16 cellular contexts compared by ENCODE assay signal in genomic region chr20:34024733-34025351, GRCh38. TPM values are rescaled to one million over a fixed set of nuclear protein-coding genes. Genes with fewer than 3 reads are reported as not detected.
DNase-seq lines count a peak whose midpoint lies in the region; ATAC-seq and TF ChIP-seq lines count a peak whose summit lies in the region.
"Had no signal": no experiment of that assay in that cellular context is flagged by ENCODE, and none has a peak within 500 bp of the region (broad histone marks: within the 10 kb centered on the region; RNA-seq: fewer than 3 reads in every experiment).

No MANE protein-coding gene starts in this region.

- H3K4me1 ChIP-seq in A673 (ENCODE audit: insufficient read depth, low read length, poor library complexity, severe bottlenecking): peaks cover 26% of the 10 kb centered on the region
- H3K4me1 ChIP-seq in body of pancreas: peaks cover 43% of the 10 kb centered on the region
- H3K4me1 ChIP-seq: prostate gland had no signal

- H3K4me1 Mint-ChIP-seq in nephron: peaks cover 68% of the 10 kb centered on the region

- H3K36me3 ChIP-seq in A673 (ENCODE audit: insufficient read depth, low read length, poor library complexity, severe bottlenecking): no peaks in the 10 kb centered on the region
- no peaks in the 10 kb centered on the region for H3K36me3 ChIP-seq in body of pancreas (replicated peaks in 1 of 2; ENCODE audit: insufficient read depth in 1 of 2, low read depth in 2 of 2)
- H3K36me3 ChIP-seq: lower lobe of right lung, prostate gland had no signal

- no peaks in the 10 kb centered on the region for H3K27me3 ChIP-seq in A673 (replicated peaks; ENCODE audit: insufficient read depth, low read depth, low read length, poor library complexity)
- H3K27me3 ChIP-seq in body of pancreas: no peaks in the 10 kb centered on the region

- H3K27ac Mint-ChIP-seq in nephron: peak overlapping the region; percentile 95 to 98 (median 96)

- H3K4me3 Mint-ChIP-seq in nephron: peak overlapping the region; percentile 9 to 49 (median 9)

- no TSS peak for BruUV-seq in A673 (replicated peaks; lab: Mats Ljungman, UMichigan)

- ATAC-seq in body of pancreas: peak; percentile 21
- no peak for ATAC-seq in HG02884 (IDR thresholded peaks at IDR 0.05; ENCODE audit: unreplicated experiment)
- no peak for ATAC-seq in HG02588 (IDR thresholded peaks at IDR 0.05; ENCODE audit: unreplicated experiment)
- ATAC-seq in GM19328 (IDR thresholded peaks at IDR 0.05; ENCODE audit: unreplicated experiment): no peak
- ATAC-seq: lower lobe of right lung had no signal

- H3K27ac ChIP-seq in A673 (ENCODE audit: low read depth, low read length, poor library complexity, severe bottlenecking) (peak overlapping the region; percentile 13), body of pancreas (no peak overlapping the region)
- H3K27ac ChIP-seq: lower lobe of right lung, prostate gland had no signal

- no peak for TF ChIP-seq CTCF in A673 (conservative IDR thresholded peaks at IDR 0.05; ENCODE audit: low read depth, low read length)
- no peak for TF ChIP-seq CTCF in body of pancreas (IDR thresholded peaks at IDR 0.05)
- no peak for TF ChIP-seq CTCF in nephron (IDR thresholded peaks at IDR 0.05; ENCODE audit: unreplicated experiment in 3 of 3)

- no peaks in the 10 kb centered on the region for H3K27me3 Mint-ChIP-seq in nephron (ENCODE audit: low read depth)

- 48 to 64% methylated on average over 5 of the region's 5 CpGs for WGBS in body of pancreas, 2 donors

- intact Hi-C loops in A673 (cut with micrococcal nuclease; ENCODE audit: unreplicated experiment) (no loop called here), body of pancreas (cut with DNase I) (no loop called here)

- POLR2A ChIA-PET in A673 (lab: Charles Lee; ENCODE audit: low non-redundant PET): no interaction called here

- H3K9me3 Mint-ChIP-seq in nephron: no peaks in the 10 kb centered on the region

- H3K36me3 Mint-ChIP-seq in nephron (ENCODE audit: low read depth): peaks cover 6% of the 10 kb centered on the region

- DNase-seq in A673 (ENCODE audit: low spot score): peak; percentile 22
- DNase-seq in ELF-1 (ENCODE audit: low read depth, low spot score): peak; percentile 38
- DNase-seq in body of pancreas: no peak
- no peak for DNase-seq in NK-92 (lab: John Stamatoyannopoulos, UW; ENCODE audit: unreplicated experiment)
- DNase-seq: activated CD4-positive, alpha-beta T cell treated with anti-CD3 and anti-CD28 coated beads for 1 hour; GF-D8; lower lobe of right lung; NCI-H1694 treated with DMSO at 0.1 percent for 48 hours; SK-N-SH; stimulated activated CD4-positive, alpha-beta T cell treated with anti-CD3 and anti-CD28 coated beads, Interleukin-4, amount 100 ng/mL, for 1 hour; stimulated activated naive CD4-positive, alpha-beta T cell had no signal

- TF ChIP-seq POLR2A in body of pancreas (IDR thresholded peaks at IDR 0.05): no peak

- CTCF ChIA-PET in A673 (lab: Charles Lee): no interaction called here

- H3K9me3 ChIP-seq in A673 (ENCODE audit: low read depth, low read length, poor library complexity, severe bottlenecking): no peaks in the 10 kb centered on the region
- no peaks in the 10 kb centered on the region for H3K9me3 ChIP-seq in body of pancreas
- H3K9me3 ChIP-seq: lower lobe of right lung, prostate gland, SK-N-SH had no signal

- H3K4me3 ChIP-seq in A673 (ENCODE audit: low read depth, low read length, poor library complexity, severe bottlenecking) (no peak overlapping the region), body of pancreas (no peak overlapping the region)
- H3K4me3 ChIP-seq: lower lobe of right lung, prostate gland had no signal

RNA-seq across cellular contexts. Expression of gene RALY, which starts 31.1 kb away (rescaled TPM):
- total RNA-seq in A673 (2021) (185 and 195 TPM in 2 replicates), body of pancreas (10 to 100 TPM; 37.9 to 49.3 TPM)

Comparison
In these comparisons a context has a peak if more than half of its experiments do, and no peak if none do; other contexts are left out.
1. DNase-seq: peak in A673 (single experiment) and ELF-1 (single experiment); none in body of pancreas (0 of 4) and NK-92 (single experiment).